In genomic region chr14:67137744-67138371, GRCh38 we compare ENCODE assay signal across 10 cellular contexts. TPM values are rescaled to one million over a fixed set of nuclear protein-coding genes. Genes with fewer than 3 reads are reported as not detected.
DNase-seq lines count a peak whose midpoint lies in the region; FAIRE-seq and TF ChIP-seq lines count a peak whose summit lies in the region.
"Had no signal": no experiment of that assay in that cellular context is flagged by ENCODE, and none has a peak within 500 bp of the region (broad histone marks: within the 10 kb centered on the region; RNA-seq: fewer than 3 reads in every experiment).

No MANE protein-coding gene starts in this region.

- H3K4me1 ChIP-seq in endothelial cell of umbilical vein (ENCODE audit: control insufficient read depth, extremely low read depth, insufficient read depth, low read length) = no peaks in the 10 kb centered on the region

- H3K9ac ChIP-seq in endothelial cell of umbilical vein (replicated peaks; ENCODE audit: extremely low read depth, insufficient read depth, low read length) = no peak overlapping the region

- no peak overlapping the region for H3K4me2 ChIP-seq in endothelial cell of umbilical vein (ENCODE audit: insufficient read depth, low read length)

- CTCF ChIA-PET in endothelial cell of umbilical vein (lab: Charles Lee) = interaction anchor here (0.6 to 2.6 kb wide), 4 partner anchors 19 to 778 kb away, joined by 3 to 7 read pairs (median 4); no protein-coding TSS in a partner anchor

- no TSS peak for BruUV-seq in endothelial cell of umbilical vein (replicated peaks; lab: Mats Ljungman, UMichigan)

- dilution Hi-C loops in endothelial cell of umbilical vein (cut with MboI; ENCODE audit: extremely low pct_ligation_motif_present, low sequenced_read_pairs) = no loop called here

- H3K27me3 ChIP-seq in endothelial cell of umbilical vein (ENCODE audit: control insufficient read depth in 2 of 2, insufficient read depth in 2 of 2, low read length in 2 of 2) = no peaks in the 10 kb centered on the region

- H2AFZ ChIP-seq in endothelial cell of umbilical vein (ENCODE audit: low read depth, low read length) = no peak overlapping the region

- H3K36me3 ChIP-seq in endothelial cell of umbilical vein (ENCODE audit: control insufficient read depth in 2 of 2, extremely low read depth in 1 of 2, insufficient read depth in 2 of 2, low read length in 2 of 2) = no peaks in the 10 kb centered on the region

- no peaks in the 10 kb centered on the region for H4K20me1 ChIP-seq in endothelial cell of umbilical vein (replicated peaks; ENCODE audit: control insufficient read depth, extremely low read depth, insufficient read depth, low read length)

- peak; percentile 62 for FAIRE-seq in endothelial cell of umbilical vein (lab: Jason Lieb, UNC)

- H3K9me3 ChIP-seq in endothelial cell of umbilical vein (replicated peaks; ENCODE audit: control insufficient read depth, insufficient read depth, low read length) = no peaks in the 10 kb centered on the region

- DNase-seq in SIG-M5 treated with dmso at 0.1 percent for 504 hours (lab: John Stamatoyannopoulos, UW; ENCODE audit: unreplicated experiment) (peak; percentile 43), SIG-M5 (lab: John Stamatoyannopoulos, UW) (no peak), NCI-H2171 treated with DMSO at 0.1 percent for 48 hours (lab: John Stamatoyannopoulos, UW) (peak; percentile 20), endothelial cell of umbilical vein (ENCODE audit: low read depth, low spot score) (peak; percentile 9), retinal pigment epithelial cell (ENCODE audit: low read depth) (no peak), Ammon's horn (ENCODE audit: low spot score) (no peak), GF-D8 (lab: John Stamatoyannopoulos, UW) (no peak)
- no peak for DNase-seq in stimulated activated CD4-positive, alpha-beta T cell treated with anti-CD3 and anti-CD28 coated beads, Interleukin-4, amount 100 ng/mL, for 1 hour
- DNase-seq: stimulated activated CD4-positive, alpha-beta T cell treated with anti-CD3 and anti-CD28 coated beads, Interleukin-2, amount 100 ng/mL, for 48 hours had no signal

- TF ChIP-seq CTCF in endothelial cell of umbilical vein (IDR thresholded peaks at IDR 0.05; ENCODE audit: extremely low read depth in 1 of 2, insufficient read depth in 1 of 2, low read depth in 1 of 2, low read length in 2 of 2) (peak; percentile 16 to 18), retinal pigment epithelial cell (conservative IDR thresholded peaks at IDR 0.05; ENCODE audit: low read depth, low read length) (peak; percentile 56)

- H3K79me2 ChIP-seq in endothelial cell of umbilical vein (ENCODE audit: control insufficient read depth, insufficient read depth, low read length) = no peaks in the 10 kb centered on the region

- POLR2A ChIA-PET in endothelial cell of umbilical vein (lab: Charles Lee) = no interaction called here

- intact Hi-C loops in endothelial cell of umbilical vein (cut with micrococcal nuclease) = loop anchor here (1.0 to 5.0 kb wide), 2 partner anchors 516 to 643 kb away; no protein-coding TSS in a partner anchor

- no peak overlapping the region for H3K27ac ChIP-seq in endothelial cell of umbilical vein (ENCODE audit: insufficient read depth, low read depth, low read length)

- H3K9me1 ChIP-seq in endothelial cell of umbilical vein (replicated peaks; ENCODE audit: control insufficient read depth, extremely low read depth, insufficient read depth, low read length) = no peaks in the 10 kb centered on the region

- H3K4me3 ChIP-seq in endothelial cell of umbilical vein (replicated peaks in 1 of 3; ENCODE audit: insufficient read depth in 1 of 3, low read depth in 1 of 3, low read length in 3 of 3) (no peak overlapping the region), retinal pigment epithelial cell (ENCODE audit: low read length) (no peak overlapping the region)

- TF ChIP-seq POLR2A in endothelial cell of umbilical vein (IDR thresholded peaks at IDR 0.05; ENCODE audit: low read depth, low read length) = no peak

TF ChIP-seq in endothelial cell of umbilical vein, 7 proteins besides CTCF, POLR2A, EP300 and RAD21:
- TF ChIP-seq MAX (IDR thresholded peaks at IDR 0.05; ENCODE audit: insufficient read depth, insufficient read length) = no peak
- no peak for TF ChIP-seq EZH2 (IDR thresholded peaks at IDR 0.05; ENCODE audit: borderline replicate concordance, low read depth, low read length, severe bottlenecking)
- no peak for TF ChIP-seq MYC (IDR thresholded peaks at IDR 0.05; ENCODE audit: low read depth, low read length)
- no peak for TF ChIP-seq JUN (IDR thresholded peaks at IDR 0.05; ENCODE audit: borderline replicate concordance, insufficient read depth, insufficient read length, low read depth)
- TF ChIP-seq GATA2 (IDR thresholded peaks at IDR 0.05; ENCODE audit: insufficient read depth, insufficient read length, low read depth, low read length) = no peak
- no peak for TF ChIP-seq POLR2AphosphoS5 (IDR thresholded peaks at IDR 0.05; ENCODE audit: insufficient read depth, low read depth, low read length)
- no peak for TF ChIP-seq FOS (IDR thresholded peaks at IDR 0.05; ENCODE audit: borderline replicate concordance, insufficient read depth, low read length)

RNA-seq across cellular contexts. Expression of gene GARIN2, which starts 51.4 kb away (rescaled TPM):
- total RNA-seq in endothelial cell of umbilical vein = not detected in 2 replicates
- 0.06 TPM in 1 of 2 replicates, not detected in the other for polyA plus RNA-seq in endothelial cell of umbilical vein
- polyA plus RNA-seq in endothelial cell of umbilical vein (2011; cell fraction: cytosol; rRNA removed) = not detected in 2 replicates
- 0.11 TPM in 2 replicates for polyA plus RNA-seq in endothelial cell of umbilical vein (2011; cell fraction: nucleus; rRNA removed)
- polyA plus RNA-seq in endothelial cell of umbilical vein (2012) = not detected in 2 replicates
- polyA minus RNA-seq in endothelial cell of umbilical vein = not detected in 2 replicates
- polyA minus RNA-seq in endothelial cell of umbilical vein (2011; cell fraction: cytosol; rRNA and poly(A)+ RNA removed) = not detected
- not detected in 2 replicates for polyA minus RNA-seq in endothelial cell of umbilical vein (2011; cell fraction: nucleus; rRNA and poly(A)+ RNA removed)
- total RNA-seq: Daoy had no signal

Comparison
In these comparisons a context has a peak if more than half of its experiments do, and no peak if none do; other contexts are left out.
1. DNase-seq: peak in SIG-M5 treated with dmso at 0.1 percent for 504 hours (single experiment), NCI-H2171 treated with DMSO at 0.1 percent for 48 hours (single experiment) and endothelial cell of umbilical vein (single experiment); none in SIG-M5 (single experiment), retinal pigment epithelial cell (single experiment), Ammon's horn (single experiment), stimulated activated CD4-positive, alpha-beta T cell treated with anti-CD3 and anti-CD28 coated beads, Interleukin-4, amount 100 ng/mL, for 1 hour (single experiment) and GF-D8 (single experiment).